Comparison of ENCODE assay signal across 25 cellular contexts in the genomic region with DNA sequence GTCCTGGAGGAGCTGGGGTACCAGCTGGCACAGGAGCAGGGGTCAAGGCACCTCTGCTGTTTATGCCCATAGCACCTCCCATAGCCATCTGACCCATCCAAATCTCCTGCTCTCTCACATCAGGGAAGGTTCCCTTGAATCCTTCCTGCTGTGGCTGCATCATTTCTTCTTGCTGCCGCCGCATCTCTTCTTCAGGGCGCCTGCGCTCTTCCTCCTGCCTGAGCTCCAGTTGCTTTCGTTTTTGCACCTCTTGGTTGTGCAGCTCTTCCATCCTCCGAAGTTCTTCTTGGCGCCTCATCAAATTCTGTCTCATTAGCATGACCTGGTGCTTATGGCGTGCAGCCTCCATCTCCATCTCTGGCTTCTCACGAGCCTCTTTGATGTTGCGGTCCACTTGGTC.
"Had no signal": no experiment of that assay in that cellular context is flagged by ENCODE, and none has a peak within 500 bp of the region (broad histone marks: within the 10 kb centered on the region; RNA-seq: fewer than 3 reads in every experiment).

No MANE protein-coding gene starts in this region.

- H3K4me3 ChIP-seq: adrenal gland, left lung, lung, pancreas, transverse colon had no signal

- H3K27ac Mint-ChIP-seq: activated naive CD8-positive, alpha-beta T cell; activated T-helper 2 cell treated with anti-CD3 and anti-CD28 coated beads, Interferon-gamma antibody, Interleukin-2, Interleukin-4, amounts not matched to agents 10 μg/mL and 5 μg/mL and 100 μg/mL, durations not matched to agents 14 hours and 24 hours and 36 hours; natural killer cell; T-helper 1 cell treated with Interleukin-12 subunit alpha and Interleukin-12 subunit beta and Interleukin-4 antibody, amounts not matched to agents 30 μg/mL and 1 μg/mL, for 36 hours; WTC11 had no signal

- H3K27me3 ChIP-seq: adrenal gland, left lung, pancreas, transverse colon had no signal

- H3K4me3 Mint-ChIP-seq: activated naive CD8-positive, alpha-beta T cell; natural killer cell; T-helper 1 cell treated with Interleukin-12 subunit alpha and Interleukin-12 subunit beta and Interleukin-4 antibody, amounts not matched to agents 30 μg/mL and 1 μg/mL, for 36 hours; WTC11 had no signal

- H3K9me3 ChIP-seq: adrenal gland, left lung, pancreas, transverse colon had no signal

- DNase-seq: activated CD4-positive, alpha-beta T cell treated with anti-CD3 and anti-CD28 coated beads, Interleukin-2, amount 50 U/mL, for 48 hours; activated naive CD4-positive, alpha-beta T cell; adrenal gland; central memory CD4-positive, alpha-beta T cell; dermis blood vessel endothelial cell; effector CD8-positive, alpha-beta T cell; erythroblast; foreskin fibroblast; immature natural killer cell; kidney glomerular epithelial cell; left lung; midbrain; natural killer cell; right cardiac atrium; stimulated activated CD4-positive, alpha-beta T cell treated with anti-CD3 and anti-CD28 coated beads, Interleukin-1b, Interleukin-23, amount 100 ng/mL, for 48 hours; T1000; transverse colon had no signal

- H3K27ac ChIP-seq: adrenal gland, left lung, pancreas, transverse colon had no signal

- H3K36me3 ChIP-seq: transverse colon had no signal

- H3K27me3 Mint-ChIP-seq: activated naive CD8-positive, alpha-beta T cell had no signal

- H3K9me3 Mint-ChIP-seq: activated T-helper 2 cell treated with anti-CD3 and anti-CD28 coated beads, Interferon-gamma antibody, Interleukin-2, Interleukin-4, amounts not matched to agents 10 μg/mL and 5 μg/mL and 100 μg/mL, durations not matched to agents 14 hours and 24 hours and 36 hours; immature natural killer cell; natural killer cell; T-helper 1 cell treated with Interleukin-12 subunit alpha and Interleukin-12 subunit beta and Interleukin-4 antibody, amounts not matched to agents 30 μg/mL and 1 μg/mL, for 36 hours; WTC11 had no signal

- ATAC-seq: left lung, natural killer cell, pancreas, right cardiac atrium, WTC11 had no signal

- FAIRE-seq: astrocyte, pancreas, urothelium cell line had no signal

- H3K36me3 Mint-ChIP-seq: natural killer cell had no signal
